Comparison of ENCODE assay signal across 8 cellular contexts in the genomic region with DNA sequence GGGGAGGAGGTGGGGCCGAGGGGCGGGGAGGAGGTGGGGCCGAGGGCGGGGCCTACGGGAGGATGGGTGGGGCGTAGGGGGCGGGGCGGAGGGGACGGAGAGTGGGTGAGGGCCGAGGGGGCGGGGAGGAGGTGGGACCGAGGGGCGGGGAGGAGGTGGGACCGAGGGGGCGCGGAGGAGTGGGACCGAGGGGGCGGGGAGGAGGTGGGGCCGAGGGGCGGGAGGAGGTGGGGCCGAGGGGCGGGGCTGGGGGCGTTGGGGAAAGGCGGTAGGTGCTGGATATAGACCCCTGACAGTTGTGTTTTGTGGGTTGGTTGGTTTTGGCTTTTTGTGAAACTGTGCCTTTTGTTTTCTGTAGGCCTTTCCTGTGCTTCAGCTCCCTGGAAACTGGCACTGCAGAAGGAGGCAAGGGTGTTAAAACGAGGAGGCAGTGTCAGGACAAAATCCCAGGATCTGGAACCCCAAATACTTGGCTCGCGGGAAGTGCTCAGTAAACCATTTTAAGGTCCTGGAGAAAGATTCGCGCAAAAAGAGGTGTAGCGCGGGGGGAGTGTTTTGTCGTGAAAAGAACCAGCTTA. TPM values are rescaled to one million over a fixed set of nuclear protein-coding genes. Genes with fewer than 3 reads are reported as not detected.
DNase-seq lines count a peak whose midpoint lies in the region; ATAC-seq, FAIRE-seq and TF ChIP-seq lines count a peak whose summit lies in the region.

No MANE protein-coding gene starts in this region.

- H2AFZ ChIP-seq in endothelial cell of umbilical vein (ENCODE audit: low read depth, low read length), result peak overlapping the region; percentile 54

- dilution Hi-C loops in endothelial cell of umbilical vein (cut with MboI; ENCODE audit: extremely low pct_ligation_motif_present, low sequenced_read_pairs), result no loop called here

- H3K27ac ChIP-seq in endothelial cell of umbilical vein (ENCODE audit: insufficient read depth, low read depth, low read length) (no peak overlapping the region), muscle layer of colon (ENCODE audit: low read depth, low read length) (peak overlapping the region; percentile 9)

- H3K9ac ChIP-seq in endothelial cell of umbilical vein (replicated peaks; ENCODE audit: extremely low read depth, insufficient read depth, low read length) (peak overlapping the region; percentile 9), muscle layer of colon (ENCODE audit: low read length) (peak overlapping the region; percentile 13)

- H3K4me1 Mint-ChIP-seq in activated CD8-positive, alpha-beta T cell treated with anti-CD3 and anti-CD28 coated beads, Interleukin-2, amount 10 ng/mL, durations not matched to agents 7 days and 5 days (ENCODE audit: low read depth), result peaks cover 28% of the 10 kb centered on the region

- peak overlapping the region; percentile 83 for H3K27ac Mint-ChIP-seq in activated CD8-positive, alpha-beta T cell treated with anti-CD3 and anti-CD28 coated beads, Interleukin-2, amount 10 ng/mL, durations not matched to agents 7 days and 5 days

- no peaks in the 10 kb centered on the region for H3K36me3 ChIP-seq in GM06990 (ENCODE audit: control insufficient read depth, insufficient read depth, low read length)
- no peaks in the 10 kb centered on the region for H3K36me3 ChIP-seq in endothelial cell of umbilical vein (ENCODE audit: control insufficient read depth in 2 of 2, extremely low read depth in 1 of 2, insufficient read depth in 2 of 2, low read length in 2 of 2)
- no peaks in the 10 kb centered on the region for H3K36me3 ChIP-seq in muscle layer of colon (ENCODE audit: insufficient read depth, low read length)

- BruUV-seq in endothelial cell of umbilical vein (replicated peaks; lab: Mats Ljungman, UMichigan), result no TSS peak

- H4K20me1 ChIP-seq in endothelial cell of umbilical vein (replicated peaks; ENCODE audit: control insufficient read depth, extremely low read depth, insufficient read depth, low read length), result no peaks in the 10 kb centered on the region

- peaks cover 25% of the 10 kb centered on the region for H3K79me2 ChIP-seq in endothelial cell of umbilical vein (ENCODE audit: control insufficient read depth, insufficient read depth, low read length)

- ATAC-seq in activated CD8-positive, alpha-beta T cell treated with anti-CD3 and anti-CD28 coated beads, Interleukin-2, amount 10 ng/mL, durations not matched to agents 7 days and 5 days, result peak; percentile 37
- ATAC-seq in HG03442 (IDR thresholded peaks at IDR 0.05; ENCODE audit: unreplicated experiment) (no peak), GM21723 (IDR thresholded peaks at IDR 0.05; ENCODE audit: unreplicated experiment) (no peak)

- TF ChIP-seq CTCF in GM06990 (IDR thresholded peaks at IDR 0.05; ENCODE audit: insufficient read depth, low read length, poor library complexity, severe bottlenecking) (no peak), endothelial cell of umbilical vein (IDR thresholded peaks at IDR 0.05; ENCODE audit: extremely low read depth in 1 of 2, insufficient read depth in 1 of 2, low read depth in 1 of 2, low read length in 2 of 2) (no peak)

- H3K27me3 ChIP-seq in GM06990 (replicated peaks; ENCODE audit: control insufficient read depth, insufficient read depth, low read length) (no peaks in the 10 kb centered on the region), endothelial cell of umbilical vein (ENCODE audit: control insufficient read depth in 2 of 2, insufficient read depth in 2 of 2, low read length in 2 of 2) (no peaks in the 10 kb centered on the region), muscle layer of colon (ENCODE audit: control insufficient read depth in 1 of 2, insufficient read depth in 2 of 2, low read length in 2 of 2) (peaks cover 0 to 4% of the 10 kb centered on the region in 2 donors)

- peaks cover 2% of the 10 kb centered on the region for H3K27me3 Mint-ChIP-seq in activated CD8-positive, alpha-beta T cell treated with anti-CD3 and anti-CD28 coated beads, Interleukin-2, amount 10 ng/mL, durations not matched to agents 7 days and 5 days (ENCODE audit: low read depth)

- peak; percentile 48 for DNase-seq in GM06990 (ENCODE audit: extremely low read depth, insufficient read length)
- peak; percentile 29 for DNase-seq in NCI-H1694 treated with DMSO at 0.1 percent for 48 hours (lab: John Stamatoyannopoulos, UW)
- DNase-seq in activated CD8-positive, alpha-beta T cell treated with anti-CD3 and anti-CD28 coated beads, Interleukin-2, amount 10 ng/mL, durations not matched to agents 7 days and 5 days, result peak; percentile 76
- DNase-seq in endothelial cell of umbilical vein (ENCODE audit: low read depth, low spot score), result peak; percentile 18
- DNase-seq in stimulated activated CD8-positive, alpha-beta memory T cell treated with anti-CD3 and anti-CD28 coated beads, Interleukin-4, amount 100 ng/mL, for 48 hours, result peak; percentile 72

- H3K4me1 ChIP-seq in endothelial cell of umbilical vein (ENCODE audit: control insufficient read depth, extremely low read depth, insufficient read depth, low read length) (peaks cover 10% of the 10 kb centered on the region), muscle layer of colon (ENCODE audit: insufficient read depth, low read length) (peaks cover 11% of the 10 kb centered on the region)

- H3K4me3 Mint-ChIP-seq in activated CD8-positive, alpha-beta T cell treated with anti-CD3 and anti-CD28 coated beads, Interleukin-2, amount 10 ng/mL, durations not matched to agents 7 days and 5 days, result peak overlapping the region; percentile 76

- peak overlapping the region; percentile 47 for H3K4me2 ChIP-seq in endothelial cell of umbilical vein (ENCODE audit: insufficient read depth, low read length)

- no peaks in the 10 kb centered on the region for H3K9me3 Mint-ChIP-seq in activated CD8-positive, alpha-beta T cell treated with anti-CD3 and anti-CD28 coated beads, Interleukin-2, amount 10 ng/mL, durations not matched to agents 7 days and 5 days (ENCODE audit: insufficient read depth)

- H3K9me3 ChIP-seq in endothelial cell of umbilical vein (replicated peaks; ENCODE audit: control insufficient read depth, insufficient read depth, low read length), result no peaks in the 10 kb centered on the region
- H3K9me3 ChIP-seq in muscle layer of colon (ENCODE audit: low read length), result no peaks in the 10 kb centered on the region

- POLR2A ChIA-PET in activated CD8-positive, alpha-beta T cell treated with anti-CD3 and anti-CD28 coated beads, Interleukin-2, amount 10 ng/mL, durations not matched to agents 7 days and 5 days (lab: Charles Lee), result interaction anchor here (0.6 to 1.6 kb wide), 3 partner anchors 9 to 451 kb away, joined by 4 to 7 read pairs (median 4); a partner anchor contains a TSS
- POLR2A ChIA-PET in endothelial cell of umbilical vein (lab: Charles Lee), result interaction anchor here (1.5 kb wide), 1 partner anchor 15 kb away, joined by 3 read pairs; no protein-coding TSS in a partner anchor

- no peaks in the 10 kb centered on the region for H3K36me3 Mint-ChIP-seq in activated CD8-positive, alpha-beta T cell treated with anti-CD3 and anti-CD28 coated beads, Interleukin-2, amount 10 ng/mL, durations not matched to agents 7 days and 5 days (ENCODE audit: low read depth)

- intact Hi-C loops in endothelial cell of umbilical vein (cut with micrococcal nuclease), result no loop called here

- no peak for TF ChIP-seq POLR2A in endothelial cell of umbilical vein (IDR thresholded peaks at IDR 0.05; ENCODE audit: low read depth, low read length)

- no peaks in the 10 kb centered on the region for H3K9me1 ChIP-seq in endothelial cell of umbilical vein (replicated peaks; ENCODE audit: control insufficient read depth, extremely low read depth, insufficient read depth, low read length)

- CTCF ChIA-PET in activated CD8-positive, alpha-beta T cell treated with anti-CD3 and anti-CD28 coated beads, Interleukin-2, amount 10 ng/mL, durations not matched to agents 7 days and 5 days (lab: Charles Lee), result interaction anchor here (0.9 kb wide), 1 partner anchor 9 kb away, joined by 3 read pairs; no protein-coding TSS in a partner anchor
- CTCF ChIA-PET in endothelial cell of umbilical vein (lab: Charles Lee), result interaction anchor here (1.1 to 1.6 kb wide), 2 partner anchors 10 to 54 kb away, joined by 3 read pairs; a partner anchor contains a TSS

- H3K4me3 ChIP-seq in GM06990 (replicated peaks; ENCODE audit: low read depth, low read length), result peak overlapping the region; percentile 48
- H3K4me3 ChIP-seq in endothelial cell of umbilical vein (replicated peaks in 1 of 3; ENCODE audit: insufficient read depth in 1 of 3, low read depth in 1 of 3, low read length in 3 of 3), result peak overlapping the region in 2 of 3 experiments; percentile 22 to 32
- peak overlapping the region in 1 of 2 donors; percentile 44 for H3K4me3 ChIP-seq in muscle layer of colon (ENCODE audit: low read depth in 1 of 2, low read length in 2 of 2)

- no peak for FAIRE-seq in endothelial cell of umbilical vein (lab: Jason Lieb, UNC)

TF ChIP-seq in endothelial cell of umbilical vein, 7 proteins besides CTCF, POLR2A, EP300 and RAD21 (continues in another document):
- no peak for TF ChIP-seq GATA2 (IDR thresholded peaks at IDR 0.05; ENCODE audit: insufficient read depth, insufficient read length, low read depth, low read length)

RNA-seq across cellular contexts. Expression of a gene that starts 0.6 kb away (rescaled TPM):
- total RNA-seq in activated CD8-positive, alpha-beta T cell treated with anti-CD3 and anti-CD28 coated beads, Interleukin-2, amount 10 ng/mL, durations not matched to agents 7 days and 5 days, result 10 to 100 TPM; 15.9 to 16.4 TPM
- total RNA-seq in endothelial cell of umbilical vein, result 18.8 and 19.9 TPM in 2 replicates
- 9.1 and 10.4 TPM in 2 replicates for polyA plus RNA-seq in endothelial cell of umbilical vein
- 9.6 and 10.4 TPM in 2 replicates for polyA plus RNA-seq in endothelial cell of umbilical vein (2011; cell fraction: cytosol; rRNA removed)
- polyA plus RNA-seq in endothelial cell of umbilical vein (2011; cell fraction: nucleus; rRNA removed), result 3.8 and 5.6 TPM in 2 replicates
- polyA plus RNA-seq in endothelial cell of umbilical vein (2012), result 12.5 and 15.4 TPM in 2 replicates
- polyA minus RNA-seq in endothelial cell of umbilical vein, result 12.4 and 17.5 TPM in 2 replicates
- polyA minus RNA-seq in endothelial cell of umbilical vein (2011; cell fraction: cytosol; rRNA and poly(A)+ RNA removed), result 13.9 TPM
- 7.3 and 9.6 TPM in 2 replicates for polyA minus RNA-seq in endothelial cell of umbilical vein (2011; cell fraction: nucleus; rRNA and poly(A)+ RNA removed)

RNA-seq across cellular contexts. Expression of a gene that starts 10.9 kb away (rescaled TPM):
- 10 to 100 TPM; 15.4 to 17.5 TPM for total RNA-seq in activated CD8-positive, alpha-beta T cell treated with anti-CD3 and anti-CD28 coated beads, Interleukin-2, amount 10 ng/mL, durations not matched to agents 7 days and 5 days
- total RNA-seq in endothelial cell of umbilical vein, result 14.7 and 15.5 TPM in 2 replicates
- polyA plus RNA-seq in endothelial cell of umbilical vein, result 6.9 and 8.1 TPM in 2 replicates
- 6.5 and 6.8 TPM in 2 replicates for polyA plus RNA-seq in endothelial cell of umbilical vein (2011; cell fraction: cytosol; rRNA removed)
- polyA plus RNA-seq in endothelial cell of umbilical vein (2011; cell fraction: nucleus; rRNA removed), result 8.3 and 10.2 TPM in 2 replicates
- polyA plus RNA-seq in endothelial cell of umbilical vein (2012), result 9.2 and 10.1 TPM in 2 replicates
- polyA minus RNA-seq in endothelial cell of umbilical vein, result 20.7 and 25.3 TPM in 2 replicates
- 11.7 TPM for polyA minus RNA-seq in endothelial cell of umbilical vein (2011; cell fraction: cytosol; rRNA and poly(A)+ RNA removed)
- polyA minus RNA-seq in endothelial cell of umbilical vein (2011; cell fraction: nucleus; rRNA and poly(A)+ RNA removed), result 7.5 and 13.8 TPM in 2 replicates

Comparison
In these comparisons a context has a peak if more than half of its experiments do, and no peak if none do; other contexts are left out.
1. DNase-seq: peak in every context shown above with its lines; median percentile 76 in activated CD8-positive, alpha-beta T cell treated with anti-CD3 and anti-CD28 coated beads, Interleukin-2, amount 10 ng/mL, durations not matched to agents 7 days and 5 days; 72 in stimulated activated CD8-positive, alpha-beta memory T cell treated with anti-CD3 and anti-CD28 coated beads, Interleukin-4, amount 100 ng/mL, for 48 hours; 48 in GM06990; 29 in NCI-H1694 treated with DMSO at 0.1 percent for 48 hours; 18 in endothelial cell of umbilical vein.